Comparison of ENCODE assay signal across 16 cellular contexts in the genomic region with DNA sequence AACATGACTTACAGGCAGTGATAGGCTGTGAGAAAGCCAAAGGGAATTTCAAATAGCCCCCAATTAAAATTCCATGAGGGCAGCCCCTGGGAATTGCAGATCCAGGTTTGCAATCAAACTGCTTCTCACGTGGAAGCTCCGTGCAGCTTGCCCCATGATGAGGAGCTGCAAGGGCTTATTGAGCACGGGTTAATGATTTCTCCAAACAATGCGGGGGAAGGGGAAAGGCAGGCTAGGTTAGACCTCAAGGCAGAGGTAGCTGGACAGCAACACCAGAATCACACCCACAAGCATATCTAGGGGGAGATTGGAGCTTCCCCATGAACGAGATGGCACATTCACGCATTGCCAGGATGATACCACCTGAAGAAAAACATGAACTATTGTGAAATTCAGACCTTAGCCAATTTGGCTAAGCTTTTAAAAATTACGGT. TPM values are rescaled to one million over a fixed set of nuclear protein-coding genes. Genes with fewer than 3 reads are reported as not detected.
DNase-seq lines count a peak whose midpoint lies in the region; TF ChIP-seq lines count a peak whose summit lies in the region.
"Had no signal": no experiment of that assay in that cellular context is flagged by ENCODE, and none has a peak within 500 bp of the region (broad histone marks: within the 10 kb centered on the region; RNA-seq: fewer than 3 reads in every experiment).

No MANE protein-coding gene starts in this region.

- H3K27me3 ChIP-seq in neuronal stem cell (ENCODE audit: control insufficient read depth in 3 of 3, insufficient read depth in 3 of 3, low read depth in 1 of 3, low read length in 3 of 3): peaks cover 0 to 19% (median 0%) of the 10 kb centered on the region in 3 experiments
- H3K27me3 ChIP-seq: testis had no signal

- H2BK15ac ChIP-seq in neuronal stem cell (ENCODE audit: low read length): no peak overlapping the region

- H3K23ac ChIP-seq in neuronal stem cell (ENCODE audit: low read depth, low read length, poor library complexity): no peak overlapping the region

- H2AK5ac ChIP-seq in neuronal stem cell (ENCODE audit: low read depth, low read length): no peak overlapping the region

- H3K79me1 ChIP-seq in neuronal stem cell (ENCODE audit: low read depth, low read length): no peaks in the 10 kb centered on the region

- no peak overlapping the region for H3K27ac ChIP-seq in neuronal stem cell (replicated peaks; ENCODE audit: low read length)
- H3K27ac ChIP-seq: parathyroid adenoma, testis had no signal

- no peak overlapping the region for H2BK120ac ChIP-seq in neuronal stem cell (ENCODE audit: low read depth, low read length)

- DNase-seq in G401 (ENCODE audit: low spot score) (peak; percentile 58), SW480 (ENCODE audit: low spot score) (peak; percentile 68), kidney tubule cell (ENCODE audit: low spot score) (peak; percentile 81), retinal pigment epithelial cell (ENCODE audit: low read depth) (peak; percentile 93), germinal center (ENCODE audit: low spot score) (no peak), neuronal stem cell (ENCODE audit: low spot score) (no peak), DMS114 treated with DMSO at 0.1 percent for 48 hours (lab: John Stamatoyannopoulos, UW; ENCODE audit: unreplicated experiment) (no peak)
- DNase-seq: activated CD4-positive, alpha-beta T cell treated with anti-CD3 and anti-CD28 coated beads, Interleukin-2, amount 50 U/mL, for 4 hours; activated naive CD8-positive, alpha-beta T cell treated with anti-CD3 and anti-CD28 coated beads for 36 hours; Kasumi-1; NCI-H1105 treated with DMSO at 0.1 percent for 48 hours; NCI-H2171; NCI-H82; stimulated activated CD4-positive, alpha-beta T cell treated with anti-CD3 and anti-CD28 coated beads, Interleukin-12 subunit alpha, Interleukin-12 subunit beta, amount 100 ng/mL, for 4 hours; testis had no signal

- H3K9ac ChIP-seq in neuronal stem cell (ENCODE audit: low read depth, low read length, poor library complexity): no peak overlapping the region
- H3K9ac ChIP-seq: parathyroid adenoma had no signal

- no peak overlapping the region for H3K14ac ChIP-seq in neuronal stem cell (ENCODE audit: low read length)

- no peak for TF ChIP-seq CTCF in retinal pigment epithelial cell (conservative IDR thresholded peaks at IDR 0.05; ENCODE audit: low read depth, low read length)

- H2BK12ac ChIP-seq in neuronal stem cell (ENCODE audit: low read length): no peak overlapping the region

- H3K36me3 ChIP-seq in neuronal stem cell (replicated peaks in 1 of 2; ENCODE audit: control insufficient read depth in 2 of 2, insufficient read depth in 2 of 2, low read length in 2 of 2): peaks cover 0 to 23% of the 10 kb centered on the region in 2 donors

- no peak overlapping the region for H2BK5ac ChIP-seq in neuronal stem cell (ENCODE audit: low read length)

- H3K18ac ChIP-seq in neuronal stem cell (ENCODE audit: low read length): no peak overlapping the region

- H4K91ac ChIP-seq in neuronal stem cell (ENCODE audit: low read depth, low read length, poor library complexity): no peak overlapping the region

- peak overlapping the region; percentile 19 for H3K4me3 ChIP-seq in retinal pigment epithelial cell (ENCODE audit: low read length)
- H3K4me3 ChIP-seq in neuronal stem cell (ENCODE audit: low read length in 2 of 2): no peak overlapping the region
- H3K4me3 ChIP-seq: testis had no signal

- in situ Hi-C loops in G401 (cut with HindIII; ENCODE audit: low sequenced_read_pairs): loop anchor here (25.0 kb wide), 1 partner anchor 105 kb away; no protein-coding TSS in a partner anchor

- H4K8ac ChIP-seq in neuronal stem cell (ENCODE audit: low read depth, low read length): no peak overlapping the region

- WGBS in neuronal stem cell (ENCODE audit: extremely low coverage in 2 of 2, insufficient read length in 2 of 2, insufficient replicate concordance in 1 of 2), 2 donors: no CpG with 5 or more reads among the region's 7 CpGs

- H2AFZ ChIP-seq in neuronal stem cell (ENCODE audit: low read length): no peak overlapping the region
- H2AFZ ChIP-seq: parathyroid adenoma had no signal

- H3K9me3 ChIP-seq in neuronal stem cell (replicated peaks in 1 of 2; ENCODE audit: control insufficient read depth in 2 of 2, insufficient read depth in 1 of 2, low read depth in 1 of 2, low read length in 2 of 2): no peaks in the 10 kb centered on the region
- H3K9me3 ChIP-seq: testis had no signal

- H3K4ac ChIP-seq in neuronal stem cell (ENCODE audit: low read length): no peak overlapping the region

- H3K4me1 ChIP-seq in neuronal stem cell (ENCODE audit: control insufficient read depth in 2 of 2, insufficient read depth in 1 of 2, low read depth in 1 of 2, low read length in 2 of 2): peaks cover 19 to 26% of the 10 kb centered on the region in 2 donors
- H3K4me1 ChIP-seq: testis had no signal

- H3K4me2 ChIP-seq in neuronal stem cell (ENCODE audit: insufficient read depth, low read length, poor library complexity, severe bottlenecking): no peak overlapping the region

RNA-seq across cellular contexts. Expression of a gene that starts 5.0 kb away (rescaled TPM):
- total RNA-seq in G401 (2014; rRNA removed; shearing (Covaris generic)): 233 and 289 TPM in 2 replicates
- polyA plus RNA-seq in neuronal stem cell (2013, experiment 1 of 2): 22.5 TPM
- 21.8 TPM for polyA plus RNA-seq in neuronal stem cell (2013, experiment 2 of 2)

Comparison
In these comparisons a context has a peak if more than half of its experiments do, and no peak if none do; other contexts are left out.
1. DNase-seq: peak in G401 (single experiment), SW480 (single experiment), kidney tubule cell (single experiment) and retinal pigment epithelial cell (single experiment); none in germinal center (single experiment), neuronal stem cell (single experiment) and DMS114 treated with DMSO at 0.1 percent for 48 hours (single experiment).